Comparison of ENCODE assay signal across 8 cellular contexts in the genomic region with DNA sequence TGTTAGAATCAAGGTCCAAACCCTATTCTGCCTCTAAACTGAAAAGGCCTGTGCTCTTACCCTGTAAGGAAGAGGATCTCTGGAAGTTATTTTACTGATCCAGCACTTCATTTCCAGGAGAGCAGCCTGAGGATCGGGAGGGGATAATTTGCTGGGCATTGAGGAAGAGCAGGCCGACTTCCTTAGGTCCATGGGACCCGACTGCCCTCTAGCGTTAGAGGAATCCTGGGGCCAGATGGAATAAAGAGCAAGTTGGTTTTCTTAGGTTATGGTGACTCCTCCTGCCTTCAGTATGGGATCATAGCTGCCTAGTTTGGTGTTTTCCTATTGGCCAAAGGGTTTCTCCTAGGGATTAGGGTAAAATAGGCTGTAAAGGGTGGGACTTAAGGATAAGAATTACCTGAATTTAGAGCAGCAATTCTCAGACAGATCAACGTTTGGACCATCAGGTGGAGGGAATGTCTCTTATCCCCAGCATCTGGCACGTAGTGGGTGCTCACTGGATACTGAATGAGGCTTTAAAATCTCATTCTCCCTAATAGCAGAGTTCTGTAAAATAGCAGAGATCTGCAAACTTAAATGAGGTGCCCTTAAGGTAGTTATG. TPM values are rescaled to one million over a fixed set of nuclear protein-coding genes. Genes with fewer than 3 reads are reported as not detected.
A peak's percentile ranks its signal among the peaks of the same experiment; 100 is the strongest.
DNase-seq lines count a peak whose midpoint lies in the region; ATAC-seq, FAIRE-seq and TF ChIP-seq lines count a peak whose summit lies in the region.

No MANE protein-coding gene starts in this region.

- TF ChIP-seq POLR2A in K562 (conservative IDR thresholded peaks at IDR 0.05), result no peak

- H3K36me3 ChIP-seq in BJ (ENCODE audit: control insufficient read depth, insufficient read depth, low read length) (peaks cover 5% of the 10 kb centered on the region), K562 (ENCODE audit: control insufficient read depth, insufficient read depth, low read length) (peaks cover 9% of the 10 kb centered on the region; the same call in 1 of the 3 replicates)

- peak; percentile 98 for FAIRE-seq in K562 (lab: Jason Lieb, UNC)

- TF ChIP-seq RAD21 in K562 (CRISPR knock-in tag; conservative IDR thresholded peaks at IDR 0.05 in 1 of 2, IDR thresholded peaks at IDR 0.05 in 1 of 2), result peak; percentile 97 to 98

- no peaks in the 10 kb centered on the region for H4K20me1 ChIP-seq in K562 (replicated peaks; ENCODE audit: control insufficient read depth, insufficient read depth, low read length)

- DNase-seq in BJ (ENCODE audit: low read depth) (peak; percentile 30), NCI-H1694 (lab: John Stamatoyannopoulos, UW) (peak; percentile 86), SW480 (ENCODE audit: low spot score) (peak; percentile 83), K562 (ENCODE audit: extremely low read depth in 1 of 4, low spot score in 3 of 4) (peak; percentile 74 to 87 (median 77)), hypothalamus (lab: John Stamatoyannopoulos, UW) (peak in 45 of 51 donors; percentile 1 to 85 (median 53)), retinal pigment epithelial cell (ENCODE audit: low read depth) (peak; percentile 48)

- H3K27me3 ChIP-seq in BJ (ENCODE audit: control insufficient read depth, insufficient read depth, low read length) (no peaks in the 10 kb centered on the region; the same call in 1 of the 2 replicates), K562 (ENCODE audit: control insufficient read depth in 2 of 2, insufficient read depth in 2 of 2, low read length in 2 of 2) (no peaks in the 10 kb centered on the region)

- no peak overlapping the region for H3K4me2 ChIP-seq in K562 (ENCODE audit: insufficient read depth, low read length)

- H3K9me3 ChIP-seq in K562 (replicated peaks; ENCODE audit: control insufficient read depth, insufficient read depth, low read depth, low read length), result no peaks in the 10 kb centered on the region

- in situ Hi-C loops in K562 (cut with MboI), result loop anchor here (5.0 to 25.0 kb wide), 4 partner anchors 169 to 989 kb away; no protein-coding TSS in a partner anchor

- no peak overlapping the region for H3K27ac ChIP-seq in K562 (ENCODE audit: extremely low read depth, low read depth, low read length)

- 9% methylated on average over 6 of the region's 6 CpGs for WGBS in K562 (ENCODE audit: insufficient coverage, low coverage, missing lambda C conversion rate)

- no peaks in the 10 kb centered on the region for H3K9me1 ChIP-seq in K562 (ENCODE audit: control insufficient read depth, insufficient read depth, low read length)

- peak; percentile 58 for ATAC-seq in GM21515 (IDR thresholded peaks at IDR 0.05; ENCODE audit: unreplicated experiment)
- peak; percentile 96 for ATAC-seq in K562
- ATAC-seq in HG03565 (IDR thresholded peaks at IDR 0.05; ENCODE audit: unreplicated experiment), result no peak

- CTCF ChIA-PET in BJ (lab: Yijun Ruan, JAX), result interaction anchor here (0.6 to 10.3 kb wide), 14 partner anchors 11 to 468 kb away, joined by 3 to 166 read pairs (median 4); no protein-coding TSS in a partner anchor
- CTCF ChIA-PET in K562 (lab: Yijun Ruan, JAX; ENCODE audit: low intra/inter-chr PET ratio), result interaction anchor here (0.6 to 6.6 kb wide), 9 partner anchors 58 to 473 kb away, joined by 3 to 62 read pairs (median 4); no protein-coding TSS in a partner anchor

- H3K4me1 ChIP-seq in K562 (replicated peaks in 1 of 2; ENCODE audit: control insufficient read depth in 2 of 2, insufficient read depth in 2 of 2, low read length in 2 of 2), result no peaks in the 10 kb centered on the region

- no TSS peak for BruUV-seq in K562 (replicated peaks; lab: Mats Ljungman, UMichigan)

- POLR2A ChIA-PET in BJ (lab: Charles Lee) (no interaction called here), K562 (lab: Yijun Ruan, JAX) (interaction anchor here (1.0 to 2.6 kb wide), 2 partner anchors 227 to 231 kb away, joined by 3 to 10 read pairs; no protein-coding TSS in a partner anchor)

- no peak overlapping the region for H3K9ac ChIP-seq in K562 (ENCODE audit: insufficient read depth in 1 of 2, low read depth in 2 of 2, low read length in 2 of 2)

- intact Hi-C loops in K562 (cut with micrococcal nuclease), result loop anchor here (1.0 kb wide), 2 partner anchors 171 to 227 kb away; no protein-coding TSS in a partner anchor

- no peak overlapping the region for H3K4me3 ChIP-seq in BJ (ENCODE audit: low read depth, low read length)
- no peak overlapping the region for H3K4me3 ChIP-seq in K562
- H3K4me3 ChIP-seq in retinal pigment epithelial cell (ENCODE audit: low read length), result no peak overlapping the region

- peak overlapping the region; percentile 81 for H2AFZ ChIP-seq in K562 (ENCODE audit: low read depth, low read length)

- TF ChIP-seq EP300 in K562 (IDR thresholded peaks at IDR 0.05; ENCODE audit: low read length), result no peak

- TF ChIP-seq CTCF in BJ (IDR thresholded peaks at IDR 0.05; ENCODE audit: insufficient read depth, low read depth, low read length) (peak; percentile 96), K562 (IDR thresholded peaks at IDR 0.05 in 2 of 3, conservative IDR thresholded peaks at IDR 0.05 in 1 of 3; ENCODE audit: insufficient read depth in 2 of 3, low read depth in 1 of 3, low read length in 3 of 3) (peak; percentile 93 to 99 (median 98)), retinal pigment epithelial cell (conservative IDR thresholded peaks at IDR 0.05; ENCODE audit: low read depth, low read length) (peak; percentile 99)

- H3K79me2 ChIP-seq in K562 (ENCODE audit: control insufficient read depth, insufficient read depth, low read length), result no peaks in the 10 kb centered on the region

TF ChIP-seq in K562, 482 proteins besides CTCF, POLR2A, EP300 and RAD21 (continues in another document):
- TF ChIP-seq, protein P1, sequence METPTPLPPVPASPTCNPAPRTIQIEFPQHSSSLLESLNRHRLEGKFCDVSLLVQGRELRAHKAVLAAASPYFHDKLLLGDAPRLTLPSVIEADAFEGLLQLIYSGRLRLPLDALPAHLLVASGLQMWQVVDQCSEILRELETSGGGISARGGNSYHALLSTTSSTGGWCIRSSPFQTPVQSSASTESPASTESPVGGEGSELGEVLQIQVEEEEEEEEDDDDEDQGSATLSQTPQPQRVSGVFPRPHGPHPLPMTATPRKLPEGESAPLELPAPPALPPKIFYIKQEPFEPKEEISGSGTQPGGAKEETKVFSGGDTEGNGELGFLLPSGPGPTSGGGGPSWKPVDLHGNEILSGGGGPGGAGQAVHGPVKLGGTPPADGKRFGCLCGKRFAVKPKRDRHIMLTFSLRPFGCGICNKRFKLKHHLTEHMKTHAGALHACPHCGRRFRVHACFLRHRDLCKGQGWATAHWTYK (CRISPR knock-in tag; IDR thresholded peaks at IDR 0.05), result no peak
- TF ChIP-seq FOS (IDR thresholded peaks at IDR 0.05; ENCODE audit: extremely low read depth, insufficient read length), result no peak

RNA-seq across cellular contexts. Expression of a gene that starts 40.0 kb away (rescaled TPM):
- polyA plus RNA-seq in BJ (2011; rRNA removed) (1.1 and 1.8 TPM in 2 replicates), K562 (2011; rRNA removed) (10.9 and 13.3 TPM in 2 replicates), K562 (2014; fragmentation: Illumina TruSeq; extraction: Trizol) (7.7 and 8.4 TPM in 2 replicates), K562 (2014; fragmentation: Nextera tagmentation; extraction: Ambion mirVana) (1 to 10 TPM; 2.0 to 2.8 TPM), K562 (2014; rRNA removed) (5.1 and 6.7 TPM in 2 replicates)
- polyA minus RNA-seq in BJ (2011; rRNA and poly(A)+ RNA removed), result 0.93 and 1.1 TPM in 2 replicates
- 34.5 and 47.6 TPM in 2 replicates for total RNA-seq in K562 (2011; cell fraction: chromatin; rRNA removed; ENCODE audit: low replicate concordance)
- 16.0 and 16.1 TPM in 2 replicates for total RNA-seq in K562 (2011; cell fraction: nucleolus; rRNA removed)
- total RNA-seq in K562 (2011; cell fraction: nucleoplasm; rRNA removed), result 36.1 and 59.8 TPM in 2 replicates
- total RNA-seq in K562 (2014; rRNA removed) (4.4 and 4.5 TPM in 2 replicates), K562 (2014; rRNA removed; fragmentation: Illumina TruSeq; extraction: Trizol) (7.1 and 7.2 TPM in 2 replicates), K562 (2015; rRNA removed; fragmentation: Illumina TruSeq; extraction: Trizol) (6.5 and 7.2 TPM in 2 replicates), K562 (2021) (6.2 and 7.1 TPM in 2 replicates)
- 6.2 and 8.7 TPM in 2 replicates for polyA plus RNA-seq in K562 (2011; cell fraction: cytosol; rRNA removed)
- polyA plus RNA-seq in K562 (2011; cell fraction: nucleus; rRNA removed), result 12.8 and 13.8 TPM in 2 replicates
- 5.5 and 7.0 TPM in 2 replicates for polyA plus RNA-seq in K562 (2012)
- 19.0 and 21.4 TPM in 2 replicates for polyA minus RNA-seq in K562 (2011; rRNA and poly(A)+ RNA removed)
- 8.4 and 8.6 TPM in 2 replicates for polyA minus RNA-seq in K562 (2011; cell fraction: cytosol; rRNA and poly(A)+ RNA removed)
- 10.8 and 16.0 TPM in 2 replicates for polyA minus RNA-seq in K562 (2011; cell fraction: nucleus; rRNA and poly(A)+ RNA removed)

RNA-seq across cellular contexts. Expression of a gene that starts 55.3 kb away (rescaled TPM):
- 109 and 110 TPM in 2 replicates for polyA plus RNA-seq in BJ (2011; rRNA removed)
- polyA minus RNA-seq in BJ (2011; rRNA and poly(A)+ RNA removed), result 109 and 177 TPM in 2 replicates
- 22.7 and 31.3 TPM in 2 replicates for total RNA-seq in K562 (2011; cell fraction: chromatin; rRNA removed; ENCODE audit: low replicate concordance)
- total RNA-seq in K562 (2011; cell fraction: nucleolus; rRNA removed), result 22.3 and 28.0 TPM in 2 replicates
- 25.1 and 29.5 TPM in 2 replicates for total RNA-seq in K562 (2011; cell fraction: nucleoplasm; rRNA removed)
- 43.8 and 49.6 TPM in 2 replicates for total RNA-seq in K562 (2014; rRNA removed)
- total RNA-seq in K562 (2014; rRNA removed; fragmentation: Illumina TruSeq; extraction: Trizol), result 44.9 and 46.0 TPM in 2 replicates
- total RNA-seq in K562 (2015; rRNA removed; fragmentation: Illumina TruSeq; extraction: Trizol), result 41.3 and 42.4 TPM in 2 replicates
- total RNA-seq in K562 (2021), result 64.0 and 64.8 TPM in 2 replicates
- polyA plus RNA-seq in K562 (2011; rRNA removed), result 62.1 and 83.3 TPM in 2 replicates
- 50.0 and 61.4 TPM in 2 replicates for polyA plus RNA-seq in K562 (2011; cell fraction: cytosol; rRNA removed)
- polyA plus RNA-seq in K562 (2011; cell fraction: nucleus; rRNA removed), result 127 and 162 TPM in 2 replicates
- polyA plus RNA-seq in K562 (2012), result 27.1 and 35.3 TPM in 2 replicates
- polyA plus RNA-seq in K562 (2014; fragmentation: Illumina TruSeq; extraction: Trizol), result 53.7 and 68.0 TPM in 2 replicates
- polyA plus RNA-seq in K562 (2014; fragmentation: Nextera tagmentation; extraction: Ambion mirVana), result 10 to 100 TPM; 12.0 to 25.9 TPM
- polyA plus RNA-seq in K562 (2014; rRNA removed), result 40.8 and 47.8 TPM in 2 replicates
- 76.7 and 98.8 TPM in 2 replicates for polyA minus RNA-seq in K562 (2011; rRNA and poly(A)+ RNA removed)
- polyA minus RNA-seq in K562 (2011; cell fraction: cytosol; rRNA and poly(A)+ RNA removed), result 42.9 and 46.0 TPM in 2 replicates
- polyA minus RNA-seq in K562 (2011; cell fraction: nucleus; rRNA and poly(A)+ RNA removed), result 30.8 and 57.2 TPM in 2 replicates

Comparison
In these comparisons a context has a peak if more than half of its experiments do, and no peak if none do; other contexts are left out.
1. DNase-seq: peak in every context shown above with its lines; median percentile 86 in NCI-H1694; 83 in SW480; 77 in K562; 53 in hypothalamus; 48 in retinal pigment epithelial cell; 30 in BJ.